30 cellular contexts compared by ENCODE assay signal in genomic region chr1:64798857-64799256, GRCh38.
"Had no signal": no experiment of that assay in that cellular context is flagged by ENCODE, and none has a peak within 500 bp of the region (broad histone marks: within the 10 kb centered on the region; RNA-seq: fewer than 3 reads in every experiment).

No MANE protein-coding gene starts in this region.

- H3K27me3 ChIP-seq: ascending aorta, cardiac muscle cell had no signal

- FAIRE-seq: bronchial epithelial cell, TTC549 had no signal

- ATAC-seq: activated CD8-positive, alpha-beta memory T cell treated with anti-CD3 and anti-CD28 coated beads, Interleukin-2, amount 10 ng/mL, durations not matched to agents 7 days and 5 days; activated CD8-positive, alpha-beta T cell treated with anti-CD3 and anti-CD28 coated beads, Interleukin-2, amount 10 ng/mL, durations not matched to agents 7 days and 5 days; activated naive CD8-positive, alpha-beta T cell treated with anti-CD3 and anti-CD28 coated beads, Interleukin-2, amount 50 U/mL, for 24 hours had no signal

- H3K36me3 ChIP-seq: cardiac muscle cell had no signal

- H3K4me3 ChIP-seq: ascending aorta, cardiac muscle cell had no signal

- H3K9me3 ChIP-seq: ascending aorta had no signal

- H3K4me1 ChIP-seq: ascending aorta had no signal

- H3K27ac ChIP-seq: ascending aorta, cardiac muscle cell, VCaP had no signal

- DNase-seq: activated B cell treated with CpG ODN at 0.5 μM for 24 hours; activated CD4-positive, alpha-beta memory T cell treated with anti-CD3 and anti-CD28 coated beads, Interleukin-2, amount 10 ng/mL, durations not matched to agents 7 days and 5 days; activated CD4-positive, alpha-beta T cell treated with anti-CD3 and anti-CD28 coated beads for 48 hours; activated CD4-positive, alpha-beta T cell treated with anti-CD3 and anti-CD28 coated beads, Interleukin-2, amount 10 ng/mL, durations not matched to agents 7 days and 5 days; activated CD4-positive, alpha-beta T cell treated with anti-CD3 and anti-CD28 coated beads, Interleukin-2, amount 50 U/mL, for 48 hours; activated CD4-positive, CD25-positive, alpha-beta regulatory T cell treated with anti-CD3 and anti-CD28 coated beads, Interleukin-2, amount 50 U/mL, for 72 hours; activated CD8-positive, alpha-beta memory T cell treated with anti-CD3 and anti-CD28 coated beads for 24 hours; activated CD8-positive, alpha-beta memory T cell treated with anti-CD3 and anti-CD28 coated beads, Interleukin-2, amount 10 ng/mL, durations not matched to agents 7 days and 5 days; activated CD8-positive, alpha-beta memory T cell treated with anti-CD3 and anti-CD28 coated beads, Interleukin-2, amount 50 U/mL, for 48 hours; activated CD8-positive, alpha-beta T cell treated with anti-CD3 and anti-CD28 coated beads, Interleukin-2, amount 10 ng/mL, durations not matched to agents 7 days and 5 days; activated effector memory CD4-positive, alpha-beta T cell treated with Interleukin-2 at 50 U/mL for 16 hours; activated gamma-delta T cell; activated naive CD4-positive, alpha-beta T cell treated with anti-CD3 and anti-CD28 coated beads, Interleukin-2, amount 10 ng/mL, durations not matched to agents 7 days and 5 days; activated naive CD4-positive, alpha-beta T cell treated with Interleukin-2 at 50 U/mL for 16 hours; activated naive CD8-positive, alpha-beta T cell treated with anti-CD3 and anti-CD28 coated beads, Interleukin-2, amount 10 ng/mL, durations not matched to agents 7 days and 5 days; activated naive CD8-positive, alpha-beta T cell treated with anti-CD3 and anti-CD28 coated beads, Interleukin-2, amount 50 U/mL, for 24 hours; activated T-cell treated with anti-CD3 and anti-CD28 coated beads, Interleukin-2, amount 50 U/mL, for 24 hours; activated T-cell treated with anti-CD3 and anti-CD28 coated beads, Interleukin-2, amount 50 U/mL, for 48 hours; amygdala; anterior cingulate cortex; caudate nucleus; cerebellar nuclear complex; T-helper 1 cell; T-helper 2 cell; T-helper 9 cell had no signal
